ENCODE assay signal across 16 cellular contexts in the genomic region with DNA sequence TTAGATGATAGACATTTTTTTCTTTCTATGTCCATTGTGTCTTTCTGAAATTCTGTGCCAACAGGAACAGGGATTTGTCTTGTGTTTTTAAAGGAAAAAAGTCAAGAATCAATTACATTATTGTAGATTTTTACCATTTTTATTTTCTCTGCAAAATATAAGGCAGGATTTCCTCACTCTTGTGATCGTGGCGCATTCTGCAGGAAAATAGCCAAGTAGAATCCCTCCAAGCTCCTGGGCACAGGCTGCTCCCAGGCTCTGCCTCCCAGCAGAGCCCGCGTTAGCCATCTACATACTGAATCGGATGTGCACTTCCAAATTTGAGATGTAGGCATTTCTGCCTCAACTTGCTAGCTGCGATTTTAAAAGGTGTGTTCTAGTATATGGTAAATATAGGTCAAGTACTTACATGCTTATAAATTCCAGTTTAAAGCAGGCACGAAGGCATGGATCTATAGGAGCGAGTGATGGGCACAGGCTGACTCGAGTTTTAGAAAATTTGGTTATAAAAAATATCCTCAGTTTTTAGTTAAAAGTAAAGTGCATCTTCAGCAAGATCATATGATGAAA. TPM values are rescaled to one million over a fixed set of nuclear protein-coding genes. Genes with fewer than 3 reads are reported as not detected.
DNase-seq lines count a peak whose midpoint lies in the region; ATAC-seq and TF ChIP-seq lines count a peak whose summit lies in the region.
"Had no signal": no experiment of that assay in that cellular context is flagged by ENCODE, and none has a peak within 500 bp of the region (broad histone marks: within the 10 kb centered on the region; RNA-seq: fewer than 3 reads in every experiment).

No MANE protein-coding gene starts in this region.

- 19 to 41% methylated on average over 9 of the region's 9 CpGs for WGBS in esophagus squamous epithelium, 2 donors

- H3K4me3 ChIP-seq in ACC112 (ENCODE audit: low read depth, low read length), result peak overlapping the region; percentile 50
- peak overlapping the region in 2 of 4 donors; percentile 4 to 15 for H3K4me3 ChIP-seq in esophagus squamous epithelium
- H3K4me3 ChIP-seq: SK-N-MC had no signal

- H3K27ac Mint-ChIP-seq in natural killer cell, result peak overlapping the region; percentile 89 to 95
- H3K27ac Mint-ChIP-seq: activated CD8-positive, alpha-beta T cell treated with anti-CD3 and anti-CD28 coated beads, Interleukin-2, amount 10 ng/mL, durations not matched to agents 7 days and 5 days; activated T-helper 2 cell treated with anti-CD3 and anti-CD28 coated beads, Interferon-gamma antibody, Interleukin-2, Interleukin-4, amounts not matched to agents 10 μg/mL and 5 μg/mL and 100 μg/mL, durations not matched to agents 14 hours and 24 hours and 36 hours; IgD-negative memory B cell had no signal

- TF ChIP-seq CTCF in esophagus squamous epithelium (IDR thresholded peaks at IDR 0.05), result no peak
- no peak for TF ChIP-seq CTCF in natural killer cell (IDR thresholded peaks at IDR 0.05)

- H3K9me3 ChIP-seq in esophagus squamous epithelium, result no peaks in the 10 kb centered on the region

- no peak for ATAC-seq in natural killer cell
- ATAC-seq: activated CD8-positive, alpha-beta T cell treated with anti-CD3 and anti-CD28 coated beads, Interleukin-2, amount 10 ng/mL, durations not matched to agents 7 days and 5 days; effector memory CD8-positive, alpha-beta T cell had no signal

- H3K27ac ChIP-seq in ACC112 (ENCODE audit: low read depth, low read length) (no peak overlapping the region), esophagus squamous epithelium (peak overlapping the region in 3 of 4 donors; percentile 45 to 94 (median 60))
- H3K27ac ChIP-seq: SK-N-MC had no signal

- no peak for TF ChIP-seq POLR2A in esophagus squamous epithelium (IDR thresholded peaks at IDR 0.05)

- DNase-seq in NCI-H1092 treated with DMSO at 0.1 percent for 48 hours (lab: John Stamatoyannopoulos, UW) (peak; percentile 82), esophagus squamous epithelium (lab: John Stamatoyannopoulos, UW) (no peak), natural killer cell (no peak), NCI-H1436 (lab: John Stamatoyannopoulos, UW) (no peak), NCI-H187 (lab: John Stamatoyannopoulos, UW) (no peak), DMS114 treated with DMSO at 0.1 percent for 48 hours (lab: John Stamatoyannopoulos, UW; ENCODE audit: unreplicated experiment) (no peak), ureter (ENCODE audit: low spot score) (no peak)
- DNase-seq: activated CD8-positive, alpha-beta T cell treated with anti-CD3 and anti-CD28 coated beads, Interleukin-2, amount 10 ng/mL, durations not matched to agents 7 days and 5 days; effector memory CD8-positive, alpha-beta T cell; OCI-M1; retina; stimulated activated CD4-positive, alpha-beta T cell treated with anti-CD3 and anti-CD28 coated beads, Interleukin-4, amount 100 ng/mL, for 24 hours had no signal

- no peaks in the 10 kb centered on the region for H3K36me3 Mint-ChIP-seq in natural killer cell

- H3K36me3 ChIP-seq in ACC112 (ENCODE audit: insufficient read depth, low read length) (no peaks in the 10 kb centered on the region), esophagus squamous epithelium (no peaks in the 10 kb centered on the region)

- H2AFZ ChIP-seq in ACC112 (ENCODE audit: low read length, unreplicated experiment), result no peak overlapping the region

- H3K4me3 Mint-ChIP-seq in natural killer cell, result no peak overlapping the region
- H3K4me3 Mint-ChIP-seq: activated CD8-positive, alpha-beta T cell treated with anti-CD3 and anti-CD28 coated beads, Interleukin-2, amount 10 ng/mL, durations not matched to agents 7 days and 5 days; effector memory CD8-positive, alpha-beta T cell; IgD-negative memory B cell had no signal

- peaks cover 61 to 77% of the 10 kb centered on the region in 2 donors for H3K4me1 Mint-ChIP-seq in natural killer cell

- H3K79me2 ChIP-seq in ACC112 (ENCODE audit: control insufficient read depth, insufficient read depth, low read length, unreplicated experiment), result peaks cover 42% of the 10 kb centered on the region

- no peaks in the 10 kb centered on the region for H3K27me3 ChIP-seq in ACC112 (ENCODE audit: insufficient read depth, low read length)
- no peaks in the 10 kb centered on the region for H3K27me3 ChIP-seq in esophagus squamous epithelium

- intact Hi-C loops in esophagus squamous epithelium (cut with DNase I), result no loop called here
- intact Hi-C loops in natural killer cell (cut with micrococcal nuclease), result no loop called here

- H3K9me3 Mint-ChIP-seq in natural killer cell, result no peaks in the 10 kb centered on the region
- H3K9me3 Mint-ChIP-seq: activated T-helper 2 cell treated with anti-CD3 and anti-CD28 coated beads, Interferon-gamma antibody, Interleukin-2, Interleukin-4, amounts not matched to agents 10 μg/mL and 5 μg/mL and 100 μg/mL, durations not matched to agents 14 hours and 24 hours and 36 hours; effector memory CD8-positive, alpha-beta T cell; IgD-negative memory B cell had no signal

- H3K27me3 Mint-ChIP-seq in natural killer cell (ENCODE audit: low read depth in 2 of 2), result no peaks in the 10 kb centered on the region
- H3K27me3 Mint-ChIP-seq: effector memory CD8-positive, alpha-beta T cell; IgD-negative memory B cell had no signal

- peaks cover 31% of the 10 kb centered on the region for H3K4me1 ChIP-seq in ACC112 (ENCODE audit: control insufficient read depth, insufficient read depth, low read length, unreplicated experiment)
- H3K4me1 ChIP-seq in esophagus squamous epithelium, result peaks cover 26 to 100% (median 63%) of the 10 kb centered on the region in 3 donors

RNA-seq across cellular contexts. Expression of gene TSHZ1, which starts 10.3 kb away (rescaled TPM):
- total RNA-seq in esophagus squamous epithelium (10 to 100 TPM in 3 of 4 donors, 1 to 10 TPM in 1; 5.4 to 20.2 (median 13.7) TPM), natural killer cell (10 to 100 TPM; 44.3 to 51.6 (median 44.8) TPM), ureter (21.1 TPM)

RNA-seq across cellular contexts. Expression of gene PTGR3, which starts 11.9 kb away (rescaled TPM):
- 10 to 100 TPM; 12.2 to 25.2 (median 16.7) TPM for total RNA-seq in esophagus squamous epithelium
- total RNA-seq in natural killer cell, result 10 to 100 TPM; 27.4 to 29.4 (median 28.5) TPM
- total RNA-seq in ureter, result 31.5 TPM
